Comparison of ENCODE assay signal across 28 cellular contexts in genomic region chr18:30500240-30500945, GRCh38.
"Had no signal": no experiment of that assay in that cellular context is flagged by ENCODE, and none has a peak within 500 bp of the region (broad histone marks: within the 10 kb centered on the region; RNA-seq: fewer than 3 reads in every experiment).

No MANE protein-coding gene starts in this region.

- DNase-seq: activated CD4-positive, alpha-beta memory T cell treated with anti-CD3 and anti-CD28 coated beads for 36 hours; activated CD4-positive, alpha-beta T cell treated with anti-CD3 and anti-CD28 coated beads for 36 hours; activated CD4-positive, alpha-beta T cell treated with anti-CD3 and anti-CD28 coated beads, Interleukin-2, amount 10 ng/mL, durations not matched to agents 24 days and 14 days; activated CD4-positive, CD25-positive, alpha-beta regulatory T cell; activated CD4-positive, CD25-positive, alpha-beta regulatory T cell treated with anti-CD3 and anti-CD28 coated beads, Interleukin-2, amount 50 U/mL, for 72 hours; activated CD8-positive, alpha-beta memory T cell treated with anti-CD3 and anti-CD28 coated beads, Interleukin-2, amount 10 ng/mL, durations not matched to agents 7 days and 5 days; activated CD8-positive, alpha-beta memory T cell treated with anti-CD3 and anti-CD28 coated beads, Interleukin-2, amount 50 U/mL, for 4 hours; activated CD8-positive, alpha-beta T cell treated with anti-CD3 and anti-CD28 coated beads, Interleukin-2, amount 10 ng/mL, durations not matched to agents 7 days and 5 days; activated gamma-delta T cell; activated naive CD4-positive, alpha-beta T cell; activated naive CD4-positive, alpha-beta T cell treated with anti-CD3 and anti-CD28 coated beads, Interleukin-2, amount 10 ng/mL, durations not matched to agents 7 days and 5 days; activated naive CD8-positive, alpha-beta T cell treated with anti-CD3 and anti-CD28 coated beads, Interleukin-2, amount 10 ng/mL, durations not matched to agents 7 days and 5 days; activated T-cell treated with anti-CD3 and anti-CD28 coated beads, Interleukin-2, amount 50 U/mL, for 24 hours; activated T-cell treated with anti-CD3 and anti-CD28 coated beads, Interleukin-2, amount 50 U/mL, for 72 hours; anterior cingulate cortex; brain microvascular endothelial cell; cortex of kidney; dermis blood vessel endothelial cell; effector CD4-positive, alpha-beta T cell; effector memory CD8-positive, alpha-beta T cell; erythroblast; foreskin keratinocyte; gastrocnemius medialis; glutamatergic neuron; heart left ventricle; T-helper 2 cell had no signal

- ATAC-seq: activated CD4-positive, alpha-beta T cell treated with anti-CD3 and anti-CD28 coated beads for 36 hours; activated CD8-positive, alpha-beta memory T cell treated with anti-CD3 and anti-CD28 coated beads, Interleukin-2, amount 10 ng/mL, durations not matched to agents 7 days and 5 days; activated CD8-positive, alpha-beta T cell treated with anti-CD3 and anti-CD28 coated beads, Interleukin-2, amount 10 ng/mL, durations not matched to agents 7 days and 5 days; activated naive CD4-positive, alpha-beta T cell treated with anti-CD3 and anti-CD28 coated beads, Interleukin-2, amount 50 U/mL, for 72 hours; activated T-cell treated with anti-CD3 and anti-CD28 coated beads, Interleukin-2, amount 50 U/mL, for 72 hours; effector memory CD8-positive, alpha-beta T cell; foreskin keratinocyte; gastrocnemius medialis; heart left ventricle had no signal

- H3K9me3 ChIP-seq: esophagus muscularis mucosa, gastrocnemius medialis, heart left ventricle had no signal

- H3K27me3 ChIP-seq: brain microvascular endothelial cell, esophagus muscularis mucosa, foreskin keratinocyte, gastrocnemius medialis, heart left ventricle had no signal

- H3K27ac ChIP-seq: brain microvascular endothelial cell, esophagus muscularis mucosa, foreskin keratinocyte, gastrocnemius medialis, heart left ventricle had no signal

- H3K4me1 ChIP-seq: esophagus muscularis mucosa, foreskin keratinocyte, gastrocnemius medialis, heart left ventricle had no signal

- H3K36me3 ChIP-seq: brain microvascular endothelial cell, esophagus muscularis mucosa, gastrocnemius medialis, heart left ventricle had no signal

- H3K4me3 ChIP-seq: esophagus muscularis mucosa, gastrocnemius medialis, heart left ventricle had no signal
